In the genomic region with DNA sequence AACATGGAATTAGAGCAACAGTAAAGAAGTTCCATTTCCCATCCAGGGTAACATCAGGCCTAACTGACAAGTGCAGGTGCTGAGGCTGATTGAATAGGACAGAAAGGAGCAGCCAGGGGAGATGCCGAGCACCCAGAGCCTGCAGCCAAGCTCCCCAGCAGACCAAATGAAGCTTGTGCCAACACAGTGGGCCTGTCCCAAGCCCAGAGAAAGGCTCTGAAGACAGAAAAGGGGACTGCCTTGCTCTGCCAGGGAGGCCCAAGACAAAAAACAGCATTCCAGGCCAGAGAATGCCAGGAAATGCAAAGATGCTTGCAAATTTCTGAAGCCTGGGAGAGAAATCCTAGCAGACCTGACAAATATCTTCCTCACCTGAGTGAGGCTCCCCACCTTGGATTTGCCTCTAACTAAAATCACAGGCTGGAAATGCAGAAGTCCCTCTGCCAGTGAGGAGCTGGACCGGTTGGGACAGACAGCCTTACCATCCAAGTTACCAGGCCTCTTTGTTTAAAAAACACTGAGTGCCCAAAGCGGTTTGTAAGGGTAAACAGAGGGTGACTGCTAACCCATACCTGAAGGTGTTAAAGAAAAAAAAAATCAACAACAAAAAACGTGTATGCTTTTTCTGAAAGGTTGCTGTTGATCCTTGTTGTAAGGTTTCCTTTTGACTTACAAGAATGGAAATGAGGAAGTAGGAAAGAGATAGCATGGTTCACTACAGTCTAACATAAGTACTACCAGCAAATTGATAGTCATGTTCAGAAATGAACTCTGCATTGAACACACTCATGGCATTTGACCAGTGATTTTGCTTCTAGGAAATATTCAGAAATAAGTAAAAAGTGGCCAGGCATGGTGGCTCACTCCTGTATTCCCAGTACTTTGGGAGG, we compare ENCODE assay signal across 1 cellular context.
TF ChIP-seq lines count a peak whose summit lies in the region.

No MANE protein-coding gene starts in this region.

TF ChIP-seq in HepG2, 621 proteins besides CTCF, POLR2A, EP300 and RAD21:
- TF ChIP-seq, protein P1, sequence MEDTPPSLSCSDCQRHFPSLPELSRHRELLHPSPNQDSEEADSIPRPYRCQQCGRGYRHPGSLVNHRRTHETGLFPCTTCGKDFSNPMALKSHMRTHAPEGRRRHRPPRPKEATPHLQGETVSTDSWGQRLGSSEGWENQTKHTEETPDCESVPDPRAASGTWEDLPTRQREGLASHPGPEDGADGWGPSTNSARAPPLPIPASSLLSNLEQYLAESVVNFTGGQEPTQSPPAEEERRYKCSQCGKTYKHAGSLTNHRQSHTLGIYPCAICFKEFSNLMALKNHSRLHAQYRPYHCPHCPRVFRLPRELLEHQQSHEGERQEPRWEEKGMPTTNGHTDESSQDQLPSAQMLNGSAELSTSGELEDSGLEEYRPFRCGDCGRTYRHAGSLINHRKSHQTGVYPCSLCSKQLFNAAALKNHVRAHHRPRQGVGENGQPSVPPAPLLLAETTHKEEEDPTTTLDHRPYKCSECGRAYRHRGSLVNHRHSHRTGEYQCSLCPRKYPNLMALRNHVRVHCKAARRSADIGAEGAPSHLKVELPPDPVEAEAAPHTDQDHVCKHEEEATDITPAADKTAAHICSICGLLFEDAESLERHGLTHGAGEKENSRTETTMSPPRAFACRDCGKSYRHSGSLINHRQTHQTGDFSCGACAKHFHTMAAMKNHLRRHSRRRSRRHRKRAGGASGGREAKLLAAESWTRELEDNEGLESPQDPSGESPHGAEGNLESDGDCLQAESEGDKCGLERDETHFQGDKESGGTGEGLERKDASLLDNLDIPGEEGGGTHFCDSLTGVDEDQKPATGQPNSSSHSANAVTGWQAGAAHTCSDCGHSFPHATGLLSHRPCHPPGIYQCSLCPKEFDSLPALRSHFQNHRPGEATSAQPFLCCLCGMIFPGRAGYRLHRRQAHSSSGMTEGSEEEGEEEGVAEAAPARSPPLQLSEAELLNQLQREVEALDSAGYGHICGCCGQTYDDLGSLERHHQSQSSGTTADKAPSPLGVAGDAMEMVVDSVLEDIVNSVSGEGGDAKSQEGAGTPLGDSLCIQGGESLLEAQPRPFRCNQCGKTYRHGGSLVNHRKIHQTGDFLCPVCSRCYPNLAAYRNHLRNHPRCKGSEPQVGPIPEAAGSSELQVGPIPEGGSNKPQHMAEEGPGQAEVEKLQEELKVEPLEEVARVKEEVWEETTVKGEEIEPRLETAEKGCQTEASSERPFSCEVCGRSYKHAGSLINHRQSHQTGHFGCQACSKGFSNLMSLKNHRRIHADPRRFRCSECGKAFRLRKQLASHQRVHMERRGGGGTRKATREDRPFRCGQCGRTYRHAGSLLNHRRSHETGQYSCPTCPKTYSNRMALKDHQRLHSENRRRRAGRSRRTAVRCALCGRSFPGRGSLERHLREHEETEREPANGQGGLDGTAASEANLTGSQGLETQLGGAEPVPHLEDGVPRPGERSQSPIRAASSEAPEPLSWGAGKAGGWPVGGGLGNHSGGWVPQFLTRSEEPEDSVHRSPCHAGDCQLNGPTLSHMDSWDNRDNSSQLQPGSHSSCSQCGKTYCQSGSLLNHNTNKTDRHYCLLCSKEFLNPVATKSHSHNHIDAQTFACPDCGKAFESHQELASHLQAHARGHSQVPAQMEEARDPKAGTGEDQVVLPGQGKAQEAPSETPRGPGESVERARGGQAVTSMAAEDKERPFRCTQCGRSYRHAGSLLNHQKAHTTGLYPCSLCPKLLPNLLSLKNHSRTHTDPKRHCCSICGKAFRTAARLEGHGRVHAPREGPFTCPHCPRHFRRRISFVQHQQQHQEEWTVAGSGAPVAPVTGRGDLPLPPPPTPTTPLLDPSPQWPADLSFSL (CRISPR knock-in tag; IDR thresholded peaks at IDR 0.05): no peak
- TF ChIP-seq GLI4 (CRISPR knock-in tag; IDR thresholded peaks at IDR 0.05; ENCODE audit: borderline replicate concordance): no peak
- TF ChIP-seq PAX8 (CRISPR knock-in tag; IDR thresholded peaks at IDR 0.05; ENCODE audit: borderline replicate concordance): no peak
- no peak for TF ChIP-seq MTF1 (CRISPR knock-in tag; IDR thresholded peaks at IDR 0.05)
- TF ChIP-seq TGIF2 (CRISPR knock-in tag; IDR thresholded peaks at IDR 0.05): no peak
- TF ChIP-seq, protein P2, sequence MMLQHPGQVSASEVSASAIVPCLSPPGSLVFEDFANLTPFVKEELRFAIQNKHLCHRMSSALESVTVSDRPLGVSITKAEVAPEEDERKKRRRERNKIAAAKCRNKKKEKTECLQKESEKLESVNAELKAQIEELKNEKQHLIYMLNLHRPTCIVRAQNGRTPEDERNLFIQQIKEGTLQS (CRISPR knock-in tag; IDR thresholded peaks at IDR 0.05): no peak
- TF ChIP-seq TARDBP (CRISPR knock-in tag; IDR thresholded peaks at IDR 0.05): no peak
- no peak for TF ChIP-seq POLR2G (IDR thresholded peaks at IDR 0.05; ENCODE audit: low read depth, low read length)
- TF ChIP-seq ZNF124 (CRISPR knock-in tag; IDR thresholded peaks at IDR 0.05): no peak
- no peak for TF ChIP-seq SNAI1 (CRISPR knock-in tag; IDR thresholded peaks at IDR 0.05; ENCODE audit: borderline replicate concordance)
- no peak for TF ChIP-seq SP2 (CRISPR knock-in tag; IDR thresholded peaks at IDR 0.05)
- TF ChIP-seq ZBTB7A (CRISPR knock-in tag; IDR thresholded peaks at IDR 0.05): no peak
- TF ChIP-seq JUND (CRISPR knock-in tag; IDR thresholded peaks at IDR 0.05): no peak
- no peak for TF ChIP-seq MTA3 (CRISPR knock-in tag; IDR thresholded peaks at IDR 0.05)
- TF ChIP-seq MYNN (CRISPR knock-in tag; IDR thresholded peaks at IDR 0.05; ENCODE audit: low read depth): no peak
- no peak for TF ChIP-seq ZNF354B (CRISPR knock-in tag; IDR thresholded peaks at IDR 0.05)
- no peak for TF ChIP-seq ZFP37 (CRISPR knock-in tag; IDR thresholded peaks at IDR 0.05; ENCODE audit: borderline replicate concordance)
- TF ChIP-seq KDM5A (IDR thresholded peaks at IDR 0.05; ENCODE audit: borderline replicate concordance, low read length): no peak
- no peak for TF ChIP-seq HIVEP1 (CRISPR knock-in tag; IDR thresholded peaks at IDR 0.05)
